Comparison of ENCODE assay signal across 17 cellular contexts in genomic region chr10:103682042-103682441, GRCh38.
DNase-seq lines count a peak whose midpoint lies in the region; ATAC-seq and TF ChIP-seq lines count a peak whose summit lies in the region.
"Had no signal": no experiment of that assay in that cellular context is flagged by ENCODE, and none has a peak within 500 bp of the region (broad histone marks: within the 10 kb centered on the region; RNA-seq: fewer than 3 reads in every experiment).

No MANE protein-coding gene starts in this region.

- peak overlapping the region; percentile 19 for H3K9ac ChIP-seq in adipocyte (ENCODE audit: low read length)
- H3K9ac ChIP-seq: SK-N-SH had no signal

- intact Hi-C loops in lower leg skin (cut with DNase I; ENCODE audit: low total_unique reads) = no loop called here

- DNase-seq in CD1c-positive myeloid dendritic cell (ENCODE audit: extremely low spot score) = peak; percentile 76
- DNase-seq in adipocyte (ENCODE audit: low read depth) = no peak
- peak; percentile 69 to 96 for DNase-seq in lower leg skin (ENCODE audit: low spot score in 2 of 2)
- peak in 1 of 2 donors; percentile 51 for DNase-seq in tibial nerve (ENCODE audit: low spot score in 2 of 2)
- DNase-seq in A172 (ENCODE audit: low spot score) = no peak
- DNase-seq: ACHN; CD4-positive, CD25-positive, alpha-beta regulatory T cell; COR-L47; DMS79 treated with DMSO at 0.1 percent for 48 hours; NCI-H1694 treated with DMSO at 0.1 percent for 48 hours; NCI-H2107; SHP77 treated with DMSO at 0.1 percent for 48 hours; SK-N-SH had no signal

- no peaks in the 10 kb centered on the region for H3K9me3 ChIP-seq in adipocyte (ENCODE audit: control insufficient read depth, low read length)
- no peaks in the 10 kb centered on the region for H3K9me3 ChIP-seq in tibial nerve
- H3K9me3 ChIP-seq: SK-N-SH had no signal

- TF ChIP-seq CTCF in lower leg skin (IDR thresholded peaks at IDR 0.05) (no peak), tibial nerve (IDR thresholded peaks at IDR 0.05) (peak in 1 of 5 experiments; percentile 11)

- peak overlapping the region; percentile 29 to 97 (median 81) for H3K27ac ChIP-seq in tibial nerve

- H3K4me1 ChIP-seq in adipocyte (ENCODE audit: control insufficient read depth, insufficient read depth, low read length) (peaks cover 62% of the 10 kb centered on the region), tibial nerve (peaks cover 0 to 94% (median 47%) of the 10 kb centered on the region in 4 donors)

- H3K4me3 ChIP-seq in adipocyte (ENCODE audit: low read length) (no peak overlapping the region), lower leg skin (ENCODE audit: low read depth, poor library complexity, severe bottlenecking) (no peak overlapping the region), tibial nerve (no peak overlapping the region)
- H3K4me3 ChIP-seq: GM12878 had no signal

- peak; percentile 38 to 84 for TF ChIP-seq EP300 in tibial nerve (IDR thresholded peaks at IDR 0.05)

- H3K27me3 ChIP-seq in adipocyte (replicated peaks; ENCODE audit: control insufficient read depth, insufficient read depth, low read length) (no peaks in the 10 kb centered on the region), tibial nerve (no peaks in the 10 kb centered on the region)

- H3K36me3 ChIP-seq in adipocyte (ENCODE audit: control insufficient read depth, insufficient read depth, low read length, severe bottlenecking) (no peaks in the 10 kb centered on the region), tibial nerve (no peaks in the 10 kb centered on the region)

- no peak for ATAC-seq in HG02571 (IDR thresholded peaks at IDR 0.05; ENCODE audit: unreplicated experiment)
- ATAC-seq in GM18498 (IDR thresholded peaks at IDR 0.05; ENCODE audit: unreplicated experiment) = no peak
- no peak for ATAC-seq in GM19035 (IDR thresholded peaks at IDR 0.05; ENCODE audit: unreplicated experiment)
- ATAC-seq: GM12878 had no signal

- WGBS in lower leg skin, 2 donors = 64 to 69% methylated on average over 13 of the region's 13 CpGs
- 64 to 70% methylated on average over 10 to 13 of the region's 13 CpGs for WGBS in tibial nerve, 2 donors

- TF ChIP-seq POLR2A in lower leg skin (IDR thresholded peaks at IDR 0.05) (no peak), tibial nerve (IDR thresholded peaks at IDR 0.05) (no peak)

Comparison
In these comparisons a context has a peak if more than half of its experiments do, and no peak if none do; other contexts are left out.
1. DNase-seq: peak in CD1c-positive myeloid dendritic cell (single experiment) and lower leg skin (2 of 2); none in adipocyte (single experiment) and A172 (single experiment).